In the genomic region with DNA sequence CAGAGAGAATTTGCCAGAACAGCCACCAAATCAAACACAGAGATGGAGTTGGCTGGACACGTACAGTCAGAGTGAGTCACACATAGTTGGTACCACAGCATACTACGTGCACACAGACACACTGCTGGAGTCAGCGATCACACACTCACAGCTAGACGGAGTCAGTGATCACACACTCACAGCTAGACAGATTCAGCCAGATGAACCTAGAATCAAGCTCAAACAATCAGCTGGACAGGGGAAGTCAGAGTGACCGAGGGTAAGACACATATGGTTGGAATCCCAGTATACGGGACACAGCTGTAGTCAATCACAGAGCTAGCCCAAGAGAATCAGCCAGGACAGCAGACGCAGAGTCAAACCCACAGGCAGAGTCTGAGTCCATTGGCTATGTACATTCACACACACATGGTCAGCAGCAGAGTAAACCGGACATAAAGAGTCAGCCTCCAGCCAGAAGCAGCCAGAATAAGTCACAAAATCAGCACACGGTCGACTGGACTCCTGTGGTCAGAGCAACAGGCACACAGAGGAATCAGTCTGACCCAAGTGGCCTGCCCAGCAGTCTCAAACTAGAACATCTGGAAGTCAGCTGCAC, we compare ENCODE assay signal across 11 cellular contexts. TPM values are rescaled to one million over a fixed set of nuclear protein-coding genes. Genes with fewer than 3 reads are reported as not detected.
A peak's percentile ranks its signal among the peaks of the same experiment; 100 is the strongest.
DNase-seq lines count a peak whose midpoint lies in the region; TF ChIP-seq lines count a peak whose summit lies in the region.
"Had no signal": no experiment of that assay in that cellular context is flagged by ENCODE, and none has a peak within 500 bp of the region (broad histone marks: within the 10 kb centered on the region; RNA-seq: fewer than 3 reads in every experiment).

No MANE protein-coding gene starts in this region.

- intact Hi-C loops in A673 (cut with micrococcal nuclease; ENCODE audit: unreplicated experiment) = no loop called here

- peak; percentile 61 for DNase-seq in BJ (ENCODE audit: low read depth)
- peak; percentile 29 for DNase-seq in Karpas-422
- DNase-seq in brain pericyte (ENCODE audit: low read depth, low spot score) = peak; percentile 54
- peak; percentile 13 to 68 for DNase-seq in lung microvascular endothelial cell (ENCODE audit: low read depth in 2 of 2)
- no peak for DNase-seq in UCSD-AML1 (lab: John Stamatoyannopoulos, UW; ENCODE audit: unreplicated experiment)
- DNase-seq in NCI-H446 (lab: John Stamatoyannopoulos, UW) = no peak
- no peak for DNase-seq in A673 (ENCODE audit: low spot score)
- no peak for DNase-seq in DMS 273 (lab: John Stamatoyannopoulos, UW; ENCODE audit: unreplicated experiment)
- DNase-seq: erythroblast; naive thymus-derived CD8-positive, alpha-beta T cell; stimulated activated CD8-positive, alpha-beta memory T cell treated with anti-CD3 and anti-CD28 coated beads, Interleukin-4, amount 100 ng/mL, for 48 hours had no signal

- H3K36me3 ChIP-seq in BJ (ENCODE audit: control insufficient read depth, insufficient read depth, low read length) = no peaks in the 10 kb centered on the region
- H3K36me3 ChIP-seq in Karpas-422 (ENCODE audit: insufficient read depth, low read length) = no peaks in the 10 kb centered on the region
- H3K36me3 ChIP-seq in A673 (ENCODE audit: insufficient read depth, low read length, poor library complexity, severe bottlenecking) = peaks cover 8% of the 10 kb centered on the region

- CTCF ChIA-PET in BJ (lab: Yijun Ruan, JAX) = interaction anchor here (1.1 kb wide), 1 partner anchor 28 kb away, joined by 3 read pairs; no protein-coding TSS in a partner anchor
- CTCF ChIA-PET in A673 (lab: Charles Lee) = no interaction called here

- no peak overlapping the region for H3K9ac ChIP-seq in Karpas-422 (ENCODE audit: low read length)

- H3K9me3 ChIP-seq in Karpas-422 (ENCODE audit: low read length) = no peaks in the 10 kb centered on the region
- H3K9me3 ChIP-seq in A673 (ENCODE audit: low read depth, low read length, poor library complexity, severe bottlenecking) = no peaks in the 10 kb centered on the region

- H3K4me1 ChIP-seq in Karpas-422 (ENCODE audit: low read length) (no peaks in the 10 kb centered on the region), A673 (ENCODE audit: insufficient read depth, low read length, poor library complexity, severe bottlenecking) (no peaks in the 10 kb centered on the region)

- no peaks in the 10 kb centered on the region for H3K9me2 ChIP-seq in Karpas-422 (replicated peaks; ENCODE audit: insufficient read depth, low read length)

- BruUV-seq in A673 (replicated peaks; lab: Mats Ljungman, UMichigan) = no TSS peak

- H3K27ac ChIP-seq in Karpas-422 (ENCODE audit: low read length) (no peak overlapping the region), A673 (ENCODE audit: low read depth, low read length, poor library complexity, severe bottlenecking) (no peak overlapping the region)

- H4K20me1 ChIP-seq in Karpas-422 (ENCODE audit: insufficient read depth, low read depth, low read length) = no peaks in the 10 kb centered on the region

- TF ChIP-seq CTCF in BJ (IDR thresholded peaks at IDR 0.05; ENCODE audit: insufficient read depth, low read depth, low read length) (no peak), A673 (conservative IDR thresholded peaks at IDR 0.05; ENCODE audit: low read depth, low read length) (no peak)

- no peaks in the 10 kb centered on the region for H3K79me2 ChIP-seq in Karpas-422 (ENCODE audit: low read length)

- H3K27me3 ChIP-seq in BJ (ENCODE audit: control insufficient read depth, insufficient read depth, low read length) (no peaks in the 10 kb centered on the region), Karpas-422 (ENCODE audit: low read length) (no peaks in the 10 kb centered on the region), A673 (replicated peaks; ENCODE audit: insufficient read depth, low read depth, low read length, poor library complexity) (no peaks in the 10 kb centered on the region)

- H3K4me3 ChIP-seq in BJ (ENCODE audit: low read depth, low read length) (no peak overlapping the region), Karpas-422 (ENCODE audit: low read length) (no peak overlapping the region), A673 (ENCODE audit: low read depth, low read length, poor library complexity, severe bottlenecking) (no peak overlapping the region)

- no peak overlapping the region for H2AFZ ChIP-seq in Karpas-422 (ENCODE audit: low read length)

- POLR2A ChIA-PET in BJ (lab: Charles Lee) = interaction anchor here (0.9 kb wide), 1 partner anchor 22 kb away, joined by 6 read pairs; no protein-coding TSS in a partner anchor
- POLR2A ChIA-PET in A673 (lab: Charles Lee; ENCODE audit: low non-redundant PET) = no interaction called here

- no peak overlapping the region for H3K4me2 ChIP-seq in Karpas-422 (ENCODE audit: low read depth, low read length, poor library complexity, severe bottlenecking)

RNA-seq across cellular contexts. Expression of gene SLC38A5, which starts 4.6 kb away (rescaled TPM):
- polyA plus RNA-seq in BJ (2011; rRNA removed) = 3.5 and 5.3 TPM in 2 replicates
- polyA minus RNA-seq in BJ (2011; rRNA and poly(A)+ RNA removed) = 1.7 and 6.4 TPM in 2 replicates
- not detected in 2 replicates for total RNA-seq in Karpas-422 (2014; rRNA removed; shearing (Covaris generic); ENCODE audit: low replicate concordance)
- total RNA-seq in lung microvascular endothelial cell = 4.2 and 12.2 TPM in 2 replicates
- total RNA-seq in A673 (2021) = 98.9 and 112 TPM in 2 replicates

RNA-seq across cellular contexts. Expression of gene FTSJ1, which starts 10.6 kb away (rescaled TPM):
- 24.5 and 44.3 TPM in 2 replicates for polyA plus RNA-seq in BJ (2011; rRNA removed)
- 21.4 and 29.8 TPM in 2 replicates for polyA minus RNA-seq in BJ (2011; rRNA and poly(A)+ RNA removed)
- 22.9 and 36.3 TPM in 2 replicates for total RNA-seq in Karpas-422 (2014; rRNA removed; shearing (Covaris generic); ENCODE audit: low replicate concordance)
- total RNA-seq in lung microvascular endothelial cell (31.7 and 32.5 TPM in 2 replicates), A673 (2021) (58.3 and 61.3 TPM in 2 replicates)

RNA-seq across cellular contexts. Expression of gene PORCN, which starts 43.4 kb away (rescaled TPM):
- polyA plus RNA-seq in BJ (2011; rRNA removed) = 9.9 and 18.0 TPM in 2 replicates
- polyA minus RNA-seq in BJ (2011; rRNA and poly(A)+ RNA removed) = 10.5 and 14.9 TPM in 2 replicates
- total RNA-seq in Karpas-422 (2014; rRNA removed; shearing (Covaris generic); ENCODE audit: low replicate concordance) = 0.29 TPM in 1 of 2 replicates, not detected in the other
- total RNA-seq in lung microvascular endothelial cell = 3.9 and 6.0 TPM in 2 replicates
- 10.3 and 11.9 TPM in 2 replicates for total RNA-seq in A673 (2021)

RNA-seq across cellular contexts. Expression of gene SSX4B, which starts 53.7 kb away (rescaled TPM):
- not detected in 2 replicates for polyA plus RNA-seq in BJ (2011; rRNA removed)
- polyA minus RNA-seq in BJ (2011; rRNA and poly(A)+ RNA removed) = not detected in 2 replicates
- total RNA-seq in Karpas-422 (2014; rRNA removed; shearing (Covaris generic); ENCODE audit: low replicate concordance) = not detected in 2 replicates
- total RNA-seq in lung microvascular endothelial cell (not detected in 2 replicates), A673 (2021) (not detected in 2 replicates)
- total RNA-seq: naive thymus-derived CD8-positive, alpha-beta T cell had no signal
- polyA plus RNA-seq: naive thymus-derived CD8-positive, alpha-beta T cell had no signal

RNA-seq across cellular contexts. Expression of gene EBP, which starts 56.2 kb away (rescaled TPM):
- 28.3 and 36.1 TPM in 2 replicates for polyA plus RNA-seq in BJ (2011; rRNA removed)
- 31.3 and 42.1 TPM in 2 replicates for polyA minus RNA-seq in BJ (2011; rRNA and poly(A)+ RNA removed)
- 50.2 and 90.6 TPM in 2 replicates for total RNA-seq in Karpas-422 (2014; rRNA removed; shearing (Covaris generic); ENCODE audit: low replicate concordance)
- total RNA-seq in lung microvascular endothelial cell (85.9 and 91.1 TPM in 2 replicates), A673 (2021) (152 and 155 TPM in 2 replicates)

Comparison
In these comparisons a context has a peak if more than half of its experiments do, and no peak if none do; other contexts are left out.
1. DNase-seq: peak in BJ (single experiment), Karpas-422 (single experiment), brain pericyte (single experiment) and lung microvascular endothelial cell (2 of 2); none in UCSD-AML1 (single experiment), NCI-H446 (0 of 2), A673 (single experiment) and DMS 273 (single experiment).